1 cellular context compared by ENCODE assay signal in the genomic region with DNA sequence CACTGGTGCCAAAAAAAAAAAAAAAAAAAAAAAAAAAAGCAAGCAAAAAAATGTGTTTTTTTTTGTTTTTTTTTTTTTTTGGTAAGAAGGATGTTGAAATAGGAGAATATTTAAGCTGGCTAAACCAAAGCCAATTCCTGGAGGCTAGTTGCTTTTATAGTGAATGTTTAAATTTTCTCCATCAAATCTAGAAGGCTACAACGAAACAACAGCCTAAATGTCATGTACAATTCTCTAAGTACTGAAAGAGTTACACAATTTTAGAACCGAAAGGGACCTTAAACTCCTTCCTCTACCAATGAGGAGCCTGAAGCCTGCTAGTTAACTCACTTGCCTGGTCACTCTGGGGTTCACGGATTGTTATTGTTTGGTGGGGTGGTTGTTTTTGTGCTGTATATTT.
A peak's percentile ranks its signal among the peaks of the same experiment; 100 is the strongest.
TF ChIP-seq lines count a peak whose summit lies in the region.

No MANE protein-coding gene starts in this region.

TF ChIP-seq in HEK293, 187 proteins besides CTCF, POLR2A, EP300 and RAD21:
- TF ChIP-seq ZNF114 (tag by site-specific recombination; IDR thresholded peaks at IDR 0.05): no peak
- TF ChIP-seq ZNF335 (tag by site-specific recombination; conservative IDR thresholded peaks at IDR 0.05): 0 out of 2 replicates have a peak, but pooled peaks have one; percentile 13
